ENCODE assay signal across 19 cellular contexts in the genomic region with DNA sequence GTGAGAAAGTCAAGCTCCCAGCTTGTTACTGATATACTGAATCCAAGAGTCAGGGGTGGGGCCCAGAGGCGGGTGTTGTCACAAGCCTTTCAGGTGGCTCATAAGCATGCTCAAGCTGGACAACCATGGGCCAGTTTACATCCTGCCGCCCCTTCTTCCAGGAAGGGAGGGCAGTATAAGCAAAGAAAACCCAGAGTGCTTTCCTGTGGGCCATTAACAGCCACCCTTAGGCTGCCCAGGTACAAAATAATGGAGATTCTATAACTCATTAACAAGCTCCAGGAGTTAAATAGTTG.
A peak's percentile ranks its signal among the peaks of the same experiment; 100 is the strongest.
DNase-seq lines count a peak whose midpoint lies in the region; TF ChIP-seq lines count a peak whose summit lies in the region.
"Had no signal": no experiment of that assay in that cellular context is flagged by ENCODE, and none has a peak within 500 bp of the region (broad histone marks: within the 10 kb centered on the region; RNA-seq: fewer than 3 reads in every experiment).

No MANE protein-coding gene starts in this region.

- H3K27ac Mint-ChIP-seq in neural progenitor cell (no peak overlapping the region), glutamatergic neuron (ENCODE audit: unreplicated experiment) (no peak overlapping the region)
- H3K27ac Mint-ChIP-seq: CD4-positive, CD25-positive, alpha-beta regulatory T cell; HFFc6 had no signal

- H3K4me3 Mint-ChIP-seq in neural progenitor cell (no peak overlapping the region), glutamatergic neuron (ENCODE audit: unreplicated experiment) (no peak overlapping the region)
- H3K4me3 Mint-ChIP-seq: CD4-positive, CD25-positive, alpha-beta regulatory T cell; HFFc6 had no signal

- H3K4me1 ChIP-seq in HUES48 (ENCODE audit: control insufficient read depth, insufficient read depth, low read length): peaks cover 19% of the 10 kb centered on the region
- no peaks in the 10 kb centered on the region for H3K4me1 ChIP-seq in neural progenitor cell
- H3K4me1 ChIP-seq in ovary (ENCODE audit: insufficient read depth): peaks cover 2% of the 10 kb centered on the region
- H3K4me1 ChIP-seq: HAP-1 had no signal

- H3K4me1 Mint-ChIP-seq in neural progenitor cell (peaks cover 18% of the 10 kb centered on the region), glutamatergic neuron (ENCODE audit: low read depth, unreplicated experiment) (peaks cover 3% of the 10 kb centered on the region)
- H3K4me1 Mint-ChIP-seq: CD4-positive, CD25-positive, alpha-beta regulatory T cell had no signal

- H3K27me3 ChIP-seq in HUES48 (ENCODE audit: control insufficient read depth, insufficient read depth, low read length) (no peaks in the 10 kb centered on the region), neural progenitor cell (no peaks in the 10 kb centered on the region), ovary (no peaks in the 10 kb centered on the region)
- H3K27me3 ChIP-seq: BLaER1 had no signal

- TF ChIP-seq CTCF in neural progenitor cell (IDR thresholded peaks at IDR 0.05) (no peak), ovary (IDR thresholded peaks at IDR 0.05) (no peak), glutamatergic neuron (IDR thresholded peaks at IDR 0.05; ENCODE audit: partially characterized antibody, unreplicated experiment) (no peak)

- no peak overlapping the region for H2AFZ ChIP-seq in neural progenitor cell (replicated peaks)

- H3K27ac ChIP-seq in HUES48 (ENCODE audit: low read depth, low read length): peak overlapping the region; percentile 0
- H3K27ac ChIP-seq in neural progenitor cell: no peak overlapping the region
- H3K27ac ChIP-seq in ovary: no peak overlapping the region
- H3K27ac ChIP-seq: BLaER1 had no signal

- peaks cover 8% of the 10 kb centered on the region for H3K27me3 Mint-ChIP-seq in neural progenitor cell (ENCODE audit: insufficient read depth, low read depth)
- peaks cover 6% of the 10 kb centered on the region for H3K27me3 Mint-ChIP-seq in glutamatergic neuron (ENCODE audit: unreplicated experiment)
- H3K27me3 Mint-ChIP-seq: CD4-positive, CD25-positive, alpha-beta regulatory T cell had no signal

- H3K9me3 Mint-ChIP-seq in neural progenitor cell (no peaks in the 10 kb centered on the region), glutamatergic neuron (ENCODE audit: unreplicated experiment) (no peaks in the 10 kb centered on the region)

- H3K4me3 ChIP-seq in HUES48 (ENCODE audit: low read depth, low read length) (no peak overlapping the region), neural progenitor cell (no peak overlapping the region), ovary (no peak overlapping the region)
- H3K4me3 ChIP-seq: BLaER1, HAP-1 had no signal

- H3K9ac ChIP-seq in HUES48 (ENCODE audit: low read depth, low read length) (no peak overlapping the region), neural progenitor cell (no peak overlapping the region)
- H3K9ac ChIP-seq: BLaER1 had no signal

- no peaks in the 10 kb centered on the region for H3K36me3 ChIP-seq in HUES48 (ENCODE audit: control insufficient read depth, insufficient read depth, low read length)
- H3K36me3 ChIP-seq in neural progenitor cell: no peaks in the 10 kb centered on the region
- no peaks in the 10 kb centered on the region for H3K36me3 ChIP-seq in ovary
- H3K36me3 ChIP-seq: BLaER1, HAP-1 had no signal

- WGBS in ovary, 3 donors: 67 to 92% (median 71%) methylated on average over 2 of the region's 2 CpGs

- intact Hi-C loops in ovary (cut with DNase I): loop anchor here in 1 of 4 donors (10.0 kb wide), 1 partner anchor 129 kb away; no protein-coding TSS in a partner anchor

- TF ChIP-seq POLR2A in ovary (IDR thresholded peaks at IDR 0.05): no peak

- TF ChIP-seq EP300 in ovary (IDR thresholded peaks at IDR 0.05): no peak

- no peaks in the 10 kb centered on the region for H3K36me3 Mint-ChIP-seq in neural progenitor cell
- peaks cover 4% of the 10 kb centered on the region for H3K36me3 Mint-ChIP-seq in glutamatergic neuron (ENCODE audit: unreplicated experiment)
- H3K36me3 Mint-ChIP-seq: CD4-positive, CD25-positive, alpha-beta regulatory T cell had no signal

- no peaks in the 10 kb centered on the region for H3K9me3 ChIP-seq in HUES48 (ENCODE audit: control insufficient read depth, insufficient read depth, low read length)
- H3K9me3 ChIP-seq in neural progenitor cell (ENCODE audit: low read depth): no peaks in the 10 kb centered on the region
- no peaks in the 10 kb centered on the region for H3K9me3 ChIP-seq in ovary
- H3K9me3 ChIP-seq: BLaER1 had no signal

- H3K79me2 ChIP-seq in neural progenitor cell (ENCODE audit: low read depth): no peaks in the 10 kb centered on the region

- in situ Hi-C loops in Caki2 (cut with HindIII; ENCODE audit: low pct_unique_long_range_greater_than_20kb, low sequenced_read_pairs): no loop called here

- no peaks in the 10 kb centered on the region for H4K20me1 ChIP-seq in neural progenitor cell (ENCODE audit: low read depth)
- H4K20me1 ChIP-seq: BLaER1 had no signal

- DNase-seq in Caki2 (ENCODE audit: low read depth): peak; percentile 2
- DNase-seq in iPS-NIHi7 (ENCODE audit: extremely low spot score): peak; percentile 37
- peak; percentile 7 for DNase-seq in neural progenitor cell (ENCODE audit: low spot score)
- DNase-seq in ovary: no peak
- DNase-seq in NCI-H2171 treated with DMSO at 0.1 percent for 48 hours (lab: John Stamatoyannopoulos, UW): no peak
- no peak for DNase-seq in glutamatergic neuron
- DNase-seq: CD4-positive, CD25-positive, alpha-beta regulatory T cell; HFFc6; NCI-H1048; NCI-H1417; NCI-H1694 treated with DMSO at 0.1 percent for 48 hours; NCI-H2081; NCI-H2171; NCI-H345; NCI-H524 treated with DMSO at 0.1 percent for 48 hours; SHP77 treated with DMSO at 0.1 percent for 48 hours had no signal

- no peaks in the 10 kb centered on the region for H3F3A ChIP-seq in neural progenitor cell (ENCODE audit: low read depth)

- no peak overlapping the region for H3K4me2 ChIP-seq in neural progenitor cell
- H3K4me2 ChIP-seq: BLaER1 had no signal

Comparison
In these comparisons a context has a peak if more than half of its experiments do, and no peak if none do; other contexts are left out.
1. DNase-seq: peak in Caki2 (single experiment), iPS-NIHi7 (single experiment) and neural progenitor cell (single experiment); none in ovary (0 of 5), NCI-H2171 treated with DMSO at 0.1 percent for 48 hours (single experiment) and glutamatergic neuron (single experiment).